Comparison of ENCODE assay signal across 9 cellular contexts in the genomic region with DNA sequence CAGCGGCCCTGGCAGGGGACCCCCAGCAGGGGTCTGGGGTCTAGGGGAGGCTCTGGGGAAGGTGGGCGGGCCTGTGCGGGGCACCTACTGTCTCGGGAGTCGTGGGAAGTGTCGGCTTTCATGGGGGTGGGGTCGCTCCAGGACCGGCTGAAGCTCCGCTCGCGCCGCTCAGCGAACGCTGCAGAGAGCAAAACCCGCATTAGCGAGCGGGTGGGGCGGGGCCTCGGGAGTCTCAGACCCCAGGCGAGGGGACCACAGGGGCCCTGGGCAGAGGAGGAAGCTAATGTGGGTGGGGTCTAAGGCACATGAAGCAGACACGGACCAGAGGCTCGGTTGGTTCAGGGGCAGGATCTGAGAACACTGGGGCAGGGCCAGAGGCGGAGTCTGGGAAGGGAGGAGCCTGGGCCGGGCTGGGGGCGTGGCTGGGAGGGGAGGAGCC. TPM values are rescaled to one million over a fixed set of nuclear protein-coding genes. Genes with fewer than 3 reads are reported as not detected.
DNase-seq lines count a peak whose midpoint lies in the region; ATAC-seq, FAIRE-seq and TF ChIP-seq lines count a peak whose summit lies in the region.
"Had no signal": no experiment of that assay in that cellular context is flagged by ENCODE, and none has a peak within 500 bp of the region (broad histone marks: within the 10 kb centered on the region; RNA-seq: fewer than 3 reads in every experiment).

No MANE protein-coding gene starts in this region.

- peaks cover 16% of the 10 kb centered on the region for H3K36me3 Mint-ChIP-seq in activated naive CD4-positive, alpha-beta T cell treated with anti-CD3 and anti-CD28 coated beads for 36 hours (ENCODE audit: low read depth)

- FAIRE-seq in H54 (lab: Jason Lieb, UNC): no peak
- FAIRE-seq: colon had no signal

- ATAC-seq in Right ventricle myocardium inferior: peak; percentile 62
- no peak for ATAC-seq in GM19324 (IDR thresholded peaks at IDR 0.05; ENCODE audit: low FRiP score, unreplicated experiment)

- CTCF ChIA-PET in activated naive CD4-positive, alpha-beta T cell treated with anti-CD3 and anti-CD28 coated beads for 36 hours (lab: Charles Lee): no interaction called here

- H3K9me3 ChIP-seq in Peyer's patch: no peaks in the 10 kb centered on the region

- no peaks in the 10 kb centered on the region for H3K9me3 Mint-ChIP-seq in activated naive CD4-positive, alpha-beta T cell treated with anti-CD3 and anti-CD28 coated beads for 36 hours

- peak overlapping the region in 3 of 4 donors; percentile 15 to 39 (median 37) for H3K4me3 ChIP-seq in Peyer's patch

- no peaks in the 10 kb centered on the region for H3K27me3 ChIP-seq in Peyer's patch

- no peak overlapping the region for H3K27ac Mint-ChIP-seq in activated naive CD4-positive, alpha-beta T cell treated with anti-CD3 and anti-CD28 coated beads for 36 hours

- no peaks in the 10 kb centered on the region for H3K27me3 Mint-ChIP-seq in activated naive CD4-positive, alpha-beta T cell treated with anti-CD3 and anti-CD28 coated beads for 36 hours (ENCODE audit: low read depth)

- no peak for TF ChIP-seq CTCF in Peyer's patch (IDR thresholded peaks at IDR 0.05)

- peaks cover 44% of the 10 kb centered on the region for H3K4me1 Mint-ChIP-seq in activated naive CD4-positive, alpha-beta T cell treated with anti-CD3 and anti-CD28 coated beads for 36 hours (ENCODE audit: low read depth)

- peaks cover 0 to 37% (median 0%) of the 10 kb centered on the region in 3 donors for H3K36me3 ChIP-seq in Peyer's patch

- DNase-seq in Ammon's horn (ENCODE audit: low spot score): peak; percentile 66
- DNase-seq in H54 (ENCODE audit: insufficient read length, low spot score): peak; percentile 79
- peak; percentile 59 to 85 (median 74) for DNase-seq in Peyer's patch
- DNase-seq in activated naive CD4-positive, alpha-beta T cell treated with anti-CD3 and anti-CD28 coated beads for 36 hours: peak; percentile 76
- DNase-seq in Right ventricle myocardium inferior (ENCODE audit: missing footprints): peak; percentile 86
- DNase-seq in posterior cingulate gyrus: peak in 8 of 10 donors; percentile 10 to 91 (median 46)
- no peak for DNase-seq in COR-L47 (lab: John Stamatoyannopoulos, UW)

- intact Hi-C loops in activated naive CD4-positive, alpha-beta T cell treated with anti-CD3 and anti-CD28 coated beads for 36 hours (cut with micrococcal nuclease): loop anchor here (1.0 to 5.0 kb wide), 2 partner anchors 152 to 301 kb away; partner anchors contain the start of gene ARRDC1
- intact Hi-C loops in Right ventricle myocardium inferior (cut with DNase I) (loop anchor here (1.0 kb wide), 1 partner anchor 28 kb away; no protein-coding TSS in a partner anchor), posterior cingulate gyrus (cut with DNase I) (no loop called here)

- H3K4me1 ChIP-seq in Peyer's patch: peaks cover 5 to 51% (median 24%) of the 10 kb centered on the region in 4 donors

- TF ChIP-seq POLR2A in H54 (IDR thresholded peaks at IDR 0.05; ENCODE audit: low read depth, low read length) (no peak), Peyer's patch (IDR thresholded peaks at IDR 0.05) (no peak)

- peak overlapping the region in 1 of 4 donors; percentile 7 for H3K27ac ChIP-seq in Peyer's patch

- H3K4me3 Mint-ChIP-seq in activated naive CD4-positive, alpha-beta T cell treated with anti-CD3 and anti-CD28 coated beads for 36 hours: peak overlapping the region; percentile 18

RNA-seq across cellular contexts. Expression of gene NSMF, which starts 5.5 kb away (rescaled TPM):
- total RNA-seq in Peyer's patch: 100 to 1,000 TPM in 3 of 4 donors, 10 to 100 TPM in 1; 47.0 to 135 (median 117) TPM
- total RNA-seq in activated naive CD4-positive, alpha-beta T cell treated with anti-CD3 and anti-CD28 coated beads for 36 hours: 10 to 100 TPM; 33.2 to 35.7 TPM
- total RNA-seq in Right ventricle myocardium inferior: 11.5 TPM

RNA-seq across cellular contexts. Expression of gene ENTPD8, which starts 12.5 kb away (rescaled TPM):
- total RNA-seq in Peyer's patch (100 to 1,000 TPM in 2 of 4 donors, 10 to 100 TPM in 2; 26.4 to 143 (median 104) TPM), Right ventricle myocardium inferior (not detected)
- not detected for total RNA-seq in activated naive CD4-positive, alpha-beta T cell treated with anti-CD3 and anti-CD28 coated beads for 36 hours

RNA-seq across cellular contexts. Expression of gene NOXA1, which starts 30.5 kb away (rescaled TPM):
- 10 to 100 TPM; 28.2 to 37.3 (median 33.2) TPM for total RNA-seq in Peyer's patch
- 1 to 10 TPM; 1.0 to 1.2 TPM for total RNA-seq in activated naive CD4-positive, alpha-beta T cell treated with anti-CD3 and anti-CD28 coated beads for 36 hours
- 2.2 TPM for total RNA-seq in Right ventricle myocardium inferior

RNA-seq across cellular contexts. Expression of gene EXD3, which starts 30.7 kb away (rescaled TPM):
- 10 to 100 TPM; 38.7 to 82.4 (median 61.6) TPM for total RNA-seq in Peyer's patch
- 10 to 100 TPM; 11.2 to 12.7 TPM for total RNA-seq in activated naive CD4-positive, alpha-beta T cell treated with anti-CD3 and anti-CD28 coated beads for 36 hours
- 6.8 TPM for total RNA-seq in Right ventricle myocardium inferior

Comparison
In these comparisons a context has a peak if more than half of its experiments do, and no peak if none do; other contexts are left out.
1. RNA of gene ENTPD8, which starts 12.5 kb away (total RNA-seq): 26.4 to 143 TPM in Peyer's patch; not detected in activated naive CD4-positive, alpha-beta T cell treated with anti-CD3 and anti-CD28 coated beads for 36 hours and not detected in Right ventricle myocardium inferior (single experiment); every median in the first group is over 10 times any median in the second.